In genomic region chr15:52117549-52117948, GRCh38 we compare ENCODE assay signal across 25 cellular contexts. TPM values are rescaled to one million over a fixed set of nuclear protein-coding genes. Genes with fewer than 3 reads are reported as not detected.
DNase-seq lines count a peak whose midpoint lies in the region; ATAC-seq, FAIRE-seq and TF ChIP-seq lines count a peak whose summit lies in the region.
"Had no signal": no experiment of that assay in that cellular context is flagged by ENCODE, and none has a peak within 500 bp of the region (broad histone marks: within the 10 kb centered on the region; RNA-seq: fewer than 3 reads in every experiment).

No MANE protein-coding gene starts in this region.

- H2AFZ ChIP-seq in mesenchymal stem cell (ENCODE audit: low read depth, low read length), result no peak overlapping the region
- H2AFZ ChIP-seq: parathyroid adenoma had no signal

- no peak overlapping the region for H2BK15ac ChIP-seq in mesenchymal stem cell (ENCODE audit: low read depth, poor library complexity, severe bottlenecking)

- no peaks in the 10 kb centered on the region for H3K36me3 Mint-ChIP-seq in dendritic cell treated with granulocyte-macrophage colony-stimulating factor and Interleukin-4, amounts not matched to agents 40 ng/mL and 50 ng/mL, for 4 days (ENCODE audit: low read depth)
- no peaks in the 10 kb centered on the region for H3K36me3 Mint-ChIP-seq in activated naive CD4-positive, alpha-beta T cell treated with anti-CD3 and anti-CD28 coated beads, Interleukin-2, amount 10 ng/mL, durations not matched to agents 7 days and 5 days

- H3K4me1 Mint-ChIP-seq in dendritic cell treated with granulocyte-macrophage colony-stimulating factor and Interleukin-4, amounts not matched to agents 40 ng/mL and 50 ng/mL, for 4 days (ENCODE audit: low read depth), result peaks cover 14% of the 10 kb centered on the region
- H3K4me1 Mint-ChIP-seq in activated naive CD4-positive, alpha-beta T cell treated with anti-CD3 and anti-CD28 coated beads, Interleukin-2, amount 10 ng/mL, durations not matched to agents 7 days and 5 days, result peaks cover 10% of the 10 kb centered on the region
- H3K4me1 Mint-ChIP-seq: stimulated activated memory B cell treated with anti-CD40 and anti-IgM and Interleukin-4, amounts not matched to agents 10 μg/mL and 1 μg/mL and 100 μg/mL, for 72 hours had no signal

- H3K4me2 ChIP-seq in mesenchymal stem cell (ENCODE audit: low read length, poor library complexity, severe bottlenecking), result no peak overlapping the region

- no peak overlapping the region for H3K23ac ChIP-seq in mesenchymal stem cell (ENCODE audit: low read length in 2 of 2)

- no peak overlapping the region for H4K91ac ChIP-seq in mesenchymal stem cell (ENCODE audit: low read length)

- H3K27me3 Mint-ChIP-seq in dendritic cell treated with granulocyte-macrophage colony-stimulating factor and Interleukin-4, amounts not matched to agents 40 ng/mL and 50 ng/mL, for 4 days, result peaks cover 25% of the 10 kb centered on the region
- H3K27me3 Mint-ChIP-seq in activated naive CD4-positive, alpha-beta T cell treated with anti-CD3 and anti-CD28 coated beads, Interleukin-2, amount 10 ng/mL, durations not matched to agents 7 days and 5 days, result peaks cover 27% of the 10 kb centered on the region
- H3K27me3 Mint-ChIP-seq: stimulated activated memory B cell treated with anti-CD40 and anti-IgM and Interleukin-4, amounts not matched to agents 10 μg/mL and 1 μg/mL and 100 μg/mL, for 72 hours had no signal

- H2BK5ac ChIP-seq in mesenchymal stem cell (ENCODE audit: low read depth, low read length, poor library complexity, severe bottlenecking), result no peak overlapping the region

- POLR2A ChIA-PET in Panc1 (lab: Charles Lee), result no interaction called here

- CTCF ChIA-PET in Panc1 (lab: Charles Lee), result no interaction called here
- CTCF ChIA-PET in activated naive CD4-positive, alpha-beta T cell treated with anti-CD3 and anti-CD28 coated beads, Interleukin-2, amount 10 ng/mL, durations not matched to agents 7 days and 5 days (lab: Charles Lee), result no interaction called here

- FAIRE-seq in GM12892 (lab: Jason Lieb, UNC), result no peak
- FAIRE-seq: GM19239, HTR-8/SVneo had no signal

- no peak for DNase-seq in Panc1 (ENCODE audit: low read depth, low spot score)
- DNase-seq in mesenchymal stem cell, result no peak
- no peak for DNase-seq in activated naive CD4-positive, alpha-beta T cell treated with anti-CD3 and anti-CD28 coated beads, Interleukin-2, amount 10 ng/mL, durations not matched to agents 7 days and 5 days
- no peak for DNase-seq in GM12892 (ENCODE audit: insufficient read length)
- no peak for DNase-seq in A172 (ENCODE audit: low spot score)
- DNase-seq: activated CD4-positive, alpha-beta T cell treated with anti-CD3 and anti-CD28 coated beads for 4 hours; activated naive CD4-positive, alpha-beta T cell treated with anti-CD3 and anti-CD28 coated beads, Interleukin-2, amount 50 U/mL, for 16 hours; activated T-cell treated with anti-CD3 and anti-CD28 coated beads, Interleukin-2, amount 50 U/mL, for 72 hours; anterior cingulate cortex; DND-41; foreskin keratinocyte; naive thymus-derived CD8-positive, alpha-beta T cell; NCI-H1048; NCI-H2029; NCI-H2227 treated with DMSO at 0.1 percent for 48 hours; NCI-H748 treated with DMSO at 0.1 percent for 48 hours; SIG-M5; stimulated activated CD4-positive, alpha-beta T cell treated with anti-CD3 and anti-CD28 coated beads, Interleukin-1b, Interleukin-23, amount 100 ng/mL, for 48 hours; T-helper 1 cell had no signal

- no peak overlapping the region for H2BK12ac ChIP-seq in mesenchymal stem cell (ENCODE audit: low read length in 2 of 2)

- intact Hi-C loops in Panc1 (cut with micrococcal nuclease; ENCODE audit: unreplicated experiment), result no loop called here
- intact Hi-C loops in dendritic cell treated with granulocyte-macrophage colony-stimulating factor and Interleukin-4, amounts not matched to agents 40 ng/mL and 50 ng/mL, for 4 days (cut with micrococcal nuclease), result no loop called here

- H3K14ac ChIP-seq in mesenchymal stem cell (ENCODE audit: low read length in 2 of 2), result no peak overlapping the region

- no peak overlapping the region; the same call in 1 of the 2 replicates for H3K27ac ChIP-seq in Panc1 (ENCODE audit: low read length)
- peak overlapping the region; percentile 34 for H3K27ac ChIP-seq in mesenchymal stem cell (ENCODE audit: low read length, poor library complexity, severe bottlenecking)
- H3K27ac ChIP-seq: foreskin keratinocyte, parathyroid adenoma had no signal

- no peaks in the 10 kb centered on the region for H3K4me1 ChIP-seq in Panc1 (ENCODE audit: control insufficient read depth, insufficient read depth, low read length)
- peaks cover 7% of the 10 kb centered on the region for H3K4me1 ChIP-seq in mesenchymal stem cell (ENCODE audit: control insufficient read depth, insufficient read depth, low read depth, low read length)
- H3K4me1 ChIP-seq: foreskin keratinocyte, parathyroid adenoma had no signal

- peak overlapping the region; percentile 36 for H3K27ac Mint-ChIP-seq in dendritic cell treated with granulocyte-macrophage colony-stimulating factor and Interleukin-4, amounts not matched to agents 40 ng/mL and 50 ng/mL, for 4 days
- H3K27ac Mint-ChIP-seq in activated naive CD4-positive, alpha-beta T cell treated with anti-CD3 and anti-CD28 coated beads, Interleukin-2, amount 10 ng/mL, durations not matched to agents 7 days and 5 days, result no peak overlapping the region
- H3K27ac Mint-ChIP-seq: activated T-cell treated with anti-CD3 and anti-CD28 coated beads, Interleukin-2, amount 50 U/mL, for 72 hours; stimulated activated memory B cell treated with anti-CD40 and anti-IgM and Interleukin-4, amounts not matched to agents 10 μg/mL and 1 μg/mL and 100 μg/mL, for 72 hours had no signal

- no peak overlapping the region for H3K4ac ChIP-seq in mesenchymal stem cell (ENCODE audit: low read depth in 1 of 2, low read length in 2 of 2)

- WGBS in mesenchymal stem cell, result 90% methylated on average over 9 of the region's 9 CpGs

- TF ChIP-seq CTCF in Panc1 (IDR thresholded peaks at IDR 0.05), result no peak

- H3K36me3 ChIP-seq in Panc1 (ENCODE audit: control insufficient read depth, insufficient read depth, low read length) (no peaks in the 10 kb centered on the region), mesenchymal stem cell (ENCODE audit: control insufficient read depth in 1 of 2, insufficient read depth in 2 of 2, low read depth in 1 of 2, low read length in 2 of 2) (peaks cover 6 to 15% of the 10 kb centered on the region in 2 experiments)

- in situ Hi-C loops in Panc1 (cut with HindIII; ENCODE audit: low pct_unique_long_range_greater_than_20kb, low sequenced_read_pairs), result no loop called here

- no peak overlapping the region for H3K18ac ChIP-seq in mesenchymal stem cell (ENCODE audit: low read depth in 1 of 2, low read length in 2 of 2)

- H3K4me3 Mint-ChIP-seq in dendritic cell treated with granulocyte-macrophage colony-stimulating factor and Interleukin-4, amounts not matched to agents 40 ng/mL and 50 ng/mL, for 4 days, result no peak overlapping the region
- H3K4me3 Mint-ChIP-seq in activated naive CD4-positive, alpha-beta T cell treated with anti-CD3 and anti-CD28 coated beads, Interleukin-2, amount 10 ng/mL, durations not matched to agents 7 days and 5 days, result no peak overlapping the region
- H3K4me3 Mint-ChIP-seq: activated T-cell treated with anti-CD3 and anti-CD28 coated beads, Interleukin-2, amount 50 U/mL, for 72 hours; naive thymus-derived CD8-positive, alpha-beta T cell; stimulated activated memory B cell treated with anti-CD40 and anti-IgM and Interleukin-4, amounts not matched to agents 10 μg/mL and 1 μg/mL and 100 μg/mL, for 72 hours had no signal

- H3K9ac ChIP-seq in mesenchymal stem cell (ENCODE audit: low read length), result no peak overlapping the region
- H3K9ac ChIP-seq: parathyroid adenoma had no signal

- no peak overlapping the region for H2BK120ac ChIP-seq in mesenchymal stem cell (ENCODE audit: low read depth, low read length)

- H3K9me3 ChIP-seq in Panc1 (ENCODE audit: control insufficient read depth, insufficient read depth, low read depth, low read length) (no peaks in the 10 kb centered on the region), mesenchymal stem cell (ENCODE audit: control insufficient read depth, low read length) (no peaks in the 10 kb centered on the region)

- H4K8ac ChIP-seq in mesenchymal stem cell (ENCODE audit: low read length), result no peak overlapping the region

- H3K9me3 Mint-ChIP-seq in dendritic cell treated with granulocyte-macrophage colony-stimulating factor and Interleukin-4, amounts not matched to agents 40 ng/mL and 50 ng/mL, for 4 days, result no peaks in the 10 kb centered on the region
- no peaks in the 10 kb centered on the region for H3K9me3 Mint-ChIP-seq in activated naive CD4-positive, alpha-beta T cell treated with anti-CD3 and anti-CD28 coated beads, Interleukin-2, amount 10 ng/mL, durations not matched to agents 7 days and 5 days
- H3K9me3 Mint-ChIP-seq: activated T-cell treated with anti-CD3 and anti-CD28 coated beads, Interleukin-2, amount 50 U/mL, for 72 hours; naive thymus-derived CD8-positive, alpha-beta T cell; stimulated activated memory B cell treated with anti-CD40 and anti-IgM and Interleukin-4, amounts not matched to agents 10 μg/mL and 1 μg/mL and 100 μg/mL, for 72 hours had no signal

- peak overlapping the region; percentile 62 for H2AK5ac ChIP-seq in mesenchymal stem cell (ENCODE audit: low read length, severe bottlenecking)

- TF ChIP-seq POLR2A in GM12892 (IDR thresholded peaks at IDR 0.05; ENCODE audit: low read depth, low read length), result no peak

- H3K79me1 ChIP-seq in mesenchymal stem cell (replicated peaks; ENCODE audit: low read length, poor library complexity, severe bottlenecking), result no peaks in the 10 kb centered on the region

- no TSS peak for BruUV-seq in Panc1 (replicated peaks; lab: Mats Ljungman, UMichigan)

- ATAC-seq in Panc1, result peak; percentile 41
- ATAC-seq in HG03039 (IDR thresholded peaks at IDR 0.05; ENCODE audit: unreplicated experiment), result no peak
- ATAC-seq: activated T-cell treated with anti-CD3 and anti-CD28 coated beads, Interleukin-2, amount 50 U/mL, for 72 hours; foreskin keratinocyte; naive thymus-derived CD8-positive, alpha-beta T cell; stimulated activated memory B cell treated with anti-CD40 and anti-IgM and Interleukin-4, amounts not matched to agents 10 μg/mL and 1 μg/mL and 100 μg/mL, for 72 hours had no signal

- H3K27me3 ChIP-seq in Panc1 (ENCODE audit: control insufficient read depth, insufficient read depth, low read length) (no peaks in the 10 kb centered on the region), mesenchymal stem cell (ENCODE audit: control insufficient read depth in 1 of 2, insufficient read depth in 1 of 2, low read length in 2 of 2) (no peaks in the 10 kb centered on the region)

- H3K4me3 ChIP-seq in Panc1 (ENCODE audit: low read depth in 2 of 2, low read length in 2 of 2) (no peak overlapping the region), mesenchymal stem cell (ENCODE audit: insufficient read depth in 1 of 2, low read depth in 1 of 2, low read length in 2 of 2) (no peak overlapping the region)

RNA-seq across cellular contexts. Expression of gene BCL2L10, which starts 5.0 kb away (rescaled TPM):
- 0.54 TPM for total RNA-seq in Panc1 (2021; ENCODE audit: unreplicated experiment)
- 0.23 TPM for polyA plus RNA-seq in Panc1 (2012; ENCODE audit: insufficient read length)
- 0.06 TPM for polyA plus RNA-seq in mesenchymal stem cell (2013, experiment 1 of 2)
- not detected for polyA plus RNA-seq in mesenchymal stem cell (2013, experiment 2 of 2)
- polyA plus RNA-seq in GM12892 (2012; ENCODE audit: missing spikeins), result 3.7 TPM
- total RNA-seq in A172 (2014; rRNA removed; shearing (Covaris generic)), result not detected in 2 replicates
- polyA plus RNA-seq: naive thymus-derived CD8-positive, alpha-beta T cell had no signal
